Comparison of ENCODE assay signal across 8 cellular contexts in genomic region chr12:54217774-54218221, GRCh38. TPM values are rescaled to one million over a fixed set of nuclear protein-coding genes. Genes with fewer than 3 reads are reported as not detected.
DNase-seq lines count a peak whose midpoint lies in the region; ATAC-seq and TF ChIP-seq lines count a peak whose summit lies in the region.

No MANE protein-coding gene starts in this region.

- TF ChIP-seq POLR2A in heart left ventricle (IDR thresholded peaks at IDR 0.05) (no peak), gastrocnemius medialis (IDR thresholded peaks at IDR 0.05) (no peak)

- WGBS in heart left ventricle, 4 donors: 5 to 14% (median 8%) methylated on average over 33 to 39 of the region's 39 CpGs

- POLR2A ChIA-PET in RWPE1 (lab: Yijun Ruan, JAX; ENCODE audit: low non-redundant PET): no interaction called here

- peak in 3 of 4 donors; percentile 1 to 17 (median 5) for ATAC-seq in heart left ventricle
- no peak for ATAC-seq in gastrocnemius medialis
- ATAC-seq in GM21786 (IDR thresholded peaks at IDR 0.05; ENCODE audit: unreplicated experiment): no peak

- intact Hi-C loops in heart left ventricle (cut with DNase I): loop anchor here in 3 of 10 donors (1.0 to 5.0 kb wide), 3 partner anchors 140 to 150 kb away; no protein-coding TSS in a partner anchor
- intact Hi-C loops in gastrocnemius medialis (cut with DNase I; ENCODE audit: low total_unique reads): loop anchor here (5.0 kb wide), 2 partner anchors 60 to 425 kb away; no protein-coding TSS in a partner anchor

- H3K27ac ChIP-seq in RWPE1: peak overlapping the region; percentile 65
- H3K27ac ChIP-seq in heart left ventricle: no peak overlapping the region
- H3K27ac ChIP-seq in gastrocnemius medialis: no peak overlapping the region

- CTCF ChIA-PET in RWPE1 (lab: Yijun Ruan, JAX): interaction anchor here (0.5 to 1.5 kb wide), 2 partner anchors 10 to 185 kb away, joined by 3 to 12 read pairs; no protein-coding TSS in a partner anchor

- no peaks in the 10 kb centered on the region for H3K36me3 ChIP-seq in heart left ventricle
- no peaks in the 10 kb centered on the region for H3K36me3 ChIP-seq in gastrocnemius medialis

- H3K4me3 ChIP-seq in heart left ventricle (peak overlapping the region in 11 of 12 donors; percentile 1 to 54 (median 40)), gastrocnemius medialis (peak overlapping the region; percentile 26 to 49 (median 39))

- H3K27me3 ChIP-seq in heart left ventricle (peaks cover 0 to 34% (median 21%) of the 10 kb centered on the region in 9 donors), gastrocnemius medialis (peaks cover 0 to 4% (median 3%) of the 10 kb centered on the region in 3 donors)

- peaks cover 9 to 42% (median 22%) of the 10 kb centered on the region in 12 donors for H3K4me1 ChIP-seq in heart left ventricle
- peaks cover 15% of the 10 kb centered on the region in 2 donors for H3K4me1 ChIP-seq in gastrocnemius medialis

- no peaks in the 10 kb centered on the region for H3K9me3 ChIP-seq in heart left ventricle
- H3K9me3 ChIP-seq in gastrocnemius medialis: no peaks in the 10 kb centered on the region

- TF ChIP-seq CTCF in RWPE1 (conservative IDR thresholded peaks at IDR 0.05; ENCODE audit: low read depth) (no peak), heart left ventricle (IDR thresholded peaks at IDR 0.05) (no peak), gastrocnemius medialis (IDR thresholded peaks at IDR 0.05 in 4 of 5, conservative IDR thresholded peaks at IDR 0.05 in 1 of 5) (no peak)

- DNase-seq in NCI-H1417 (lab: John Stamatoyannopoulos, UW): peak in 2 of 3 experiments; percentile 62 to 66
- no peak for DNase-seq in NCI-H1417 treated with DMSO at 0.1 percent for 48 hours (lab: John Stamatoyannopoulos, UW)
- DNase-seq in RWPE1 (ENCODE audit: low spot score): no peak
- DNase-seq in heart left ventricle: peak in 3 of 5 donors; percentile 23 to 58 (median 57)
- no peak for DNase-seq in gastrocnemius medialis
- no peak for DNase-seq in NCI-H446 (lab: John Stamatoyannopoulos, UW)
- no peak for DNase-seq in kidney tubule cell (ENCODE audit: low spot score)

- in situ Hi-C loops in gastrocnemius medialis (cut with MboI; ENCODE audit: low sequenced_read_pairs in 4 of 4): loop anchor here in 3 of 4 donors (5.0 to 25.0 kb wide), 3 partner anchors 150 to 430 kb away; partner anchors contain the start of gene HOXC10 (in 1 of the 3)

RNA-seq across cellular contexts. Expression of gene SMUG1, which starts 29.0 kb away (rescaled TPM):
- 10 to 100 TPM; 10.5 to 18.9 (median 15.7) TPM for total RNA-seq in heart left ventricle
- polyA plus RNA-seq in heart left ventricle: 10 to 100 TPM; 13.3 to 21.9 TPM
- 10 to 100 TPM; 25.3 to 51.8 (median 35.4) TPM for total RNA-seq in gastrocnemius medialis

Comparison
In these comparisons a context has a peak if more than half of its experiments do, and no peak if none do; other contexts are left out.
1. DNase-seq: peak in NCI-H1417 (2 of 3) and heart left ventricle (3 of 5); none in NCI-H1417 treated with DMSO at 0.1 percent for 48 hours (single experiment), RWPE1 (single experiment), gastrocnemius medialis (0 of 2), NCI-H446 (0 of 2) and kidney tubule cell (single experiment).
2. ATAC-seq: peak in heart left ventricle (3 of 4); none in gastrocnemius medialis (0 of 2) and GM21786 (single experiment).